ENCODE assay signal across 13 cellular contexts in the genomic region with DNA sequence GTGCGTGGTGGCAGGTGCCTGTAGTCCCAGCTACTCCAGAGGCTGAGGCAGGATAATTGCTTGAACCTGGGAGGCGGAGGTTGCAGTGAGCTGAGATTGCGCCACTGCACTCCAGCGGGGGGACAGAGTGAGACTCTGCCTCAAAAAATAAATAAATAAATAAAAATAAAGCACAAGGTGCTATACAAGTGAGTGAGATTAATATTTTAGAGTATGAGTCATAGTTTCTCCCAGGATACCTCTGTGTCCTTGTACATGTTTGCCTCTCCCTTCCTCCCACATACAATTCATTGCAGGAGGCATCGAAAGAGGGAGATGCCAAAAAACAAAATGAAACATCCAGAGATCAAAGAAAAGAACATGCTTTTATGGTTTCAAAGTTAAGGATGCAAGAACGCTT. TPM values are rescaled to one million over a fixed set of nuclear protein-coding genes. Genes with fewer than 3 reads are reported as not detected.
DNase-seq lines count a peak whose midpoint lies in the region; ATAC-seq, FAIRE-seq and TF ChIP-seq lines count a peak whose summit lies in the region.
"Not testable (repeated sequence)": the region's sequence is repeated elsewhere in the genome, so short reads cannot be mapped to it uniquely, and the experiment has no call there.
"Had no signal": no experiment of that assay in that cellular context is flagged by ENCODE, and none has a peak within 500 bp of the region (broad histone marks: within the 10 kb centered on the region; RNA-seq: fewer than 3 reads in every experiment).

No MANE protein-coding gene starts in this region.

- POLR2A ChIA-PET in A549 (lab: Yijun Ruan, JAX); HEK293 (lab: Yijun Ruan, JAX): not testable (repeated sequence)

- not testable (repeated sequence) for H3K4me1 ChIP-seq in A549; HEK293 (ENCODE audit: control insufficient read depth, insufficient read depth, low read length); mammary epithelial cell (ENCODE audit: insufficient read depth, low read length); foreskin keratinocyte

- not testable (repeated sequence) for H3K27ac ChIP-seq in A549; HEK293 (ENCODE audit: extremely low read depth, low read depth, low read length); mammary epithelial cell (ENCODE audit: insufficient read depth, low read depth, low read length); foreskin keratinocyte

- TF ChIP-seq CTCF in A549 (IDR thresholded peaks at IDR 0.05); HEK293 (tag by site-specific recombination; IDR thresholded peaks at IDR 0.05); mammary epithelial cell (conservative IDR thresholded peaks at IDR 0.05 in 1 of 2, IDR thresholded peaks at IDR 0.05 in 1 of 2; ENCODE audit: extremely low read depth in 1 of 2, insufficient read depth in 1 of 2, low read depth in 1 of 2, low read length in 2 of 2); epithelial cell of esophagus (IDR thresholded peaks at IDR 0.05; ENCODE audit: insufficient read depth, low read depth, low read length, missing control alignments); foreskin keratinocyte (conservative IDR thresholded peaks at IDR 0.05): not testable (repeated sequence)

- H2AFZ ChIP-seq in mammary epithelial cell (ENCODE audit: low read depth, low read length) = peak overlapping the region; percentile 33

- not testable (repeated sequence) for TF ChIP-seq EP300 in A549 (IDR thresholded peaks at IDR 0.05)

- not testable (repeated sequence) for ATAC-seq in A549
- peak; percentile 45 for ATAC-seq in foreskin keratinocyte

- not testable (repeated sequence) for H4K20me1 ChIP-seq in mammary epithelial cell (ENCODE audit: insufficient read depth, low read length)

- in situ Hi-C loops in mammary epithelial cell (cut with MboI; ENCODE audit: low sequenced_read_pairs in 2 of 2) = not testable (repeated sequence)

- H3K36me3 ChIP-seq in HEK293 (ENCODE audit: control insufficient read depth in 2 of 2, insufficient read depth in 1 of 2, low read length in 2 of 2); mammary epithelial cell (ENCODE audit: insufficient read depth, low read length): not testable (repeated sequence)

- H3K9ac ChIP-seq in mammary epithelial cell (ENCODE audit: insufficient read depth, low read length) = not testable (repeated sequence)

- H3K79me2 ChIP-seq in mammary epithelial cell (ENCODE audit: insufficient read depth, low read length) = peaks cover 18% of the 10 kb centered on the region

- H3K27me3 ChIP-seq in mammary epithelial cell (ENCODE audit: insufficient read depth, low read length); foreskin keratinocyte: not testable (repeated sequence)

- H3K4me3 ChIP-seq in A549; HEK293 (ENCODE audit: low read depth, low read length); mammary epithelial cell (replicated peaks in 1 of 3; ENCODE audit: insufficient read depth in 1 of 3, low read depth in 2 of 3, low read length in 3 of 3); epithelial cell of esophagus (ENCODE audit: low read length): not testable (repeated sequence)

- not testable (repeated sequence) for BruUV-seq in mammary epithelial cell (replicated peaks; lab: Mats Ljungman, UMichigan)

- dilution Hi-C loops in mammary epithelial cell (cut with HindIII; ENCODE audit: low sequenced_read_pairs) = not testable (repeated sequence)

- not testable (repeated sequence) for FAIRE-seq in A549 (lab: Jason Lieb, UNC)

- CTCF ChIA-PET in A549 (lab: Yijun Ruan, JAX); HEK293 (lab: Yijun Ruan, JAX); mammary epithelial cell (lab: Charles Lee; ENCODE audit: low non-redundant PET): not testable (repeated sequence)

- TF ChIP-seq POLR2A in A549 (IDR thresholded peaks at IDR 0.05; ENCODE audit: low read length) = not testable (repeated sequence)

- not testable (repeated sequence) for H3K9me3 ChIP-seq in A549; HEK293 (ENCODE audit: control insufficient read depth, insufficient read depth, low read depth, low read length); mammary epithelial cell (replicated peaks; ENCODE audit: insufficient read depth, low read length)

- H3K4me2 ChIP-seq in A549; mammary epithelial cell (ENCODE audit: insufficient read depth, low read depth, low read length): not testable (repeated sequence)

- not testable (repeated sequence) for TF ChIP-seq RAD21 in A549 (conservative IDR thresholded peaks at IDR 0.05 in 1 of 2, IDR thresholded peaks at IDR 0.05 in 1 of 2)

- intact Hi-C loops in mammary epithelial cell (cut with micrococcal nuclease) = not testable (repeated sequence)

- 81% methylated on average over 6 of the region's 6 CpGs for whole genome bisulfite sequencing in A549 (ENCODE audit: missing lambda C conversion rate)
- WGBS in mammary epithelial cell (ENCODE audit: low coverage, missing lambda C conversion rate) = 59% methylated on average over 5 of the region's 6 CpGs

- not testable (repeated sequence) for DNase-seq in A549 (ENCODE audit: low read depth in 1 of 2, low spot score in 1 of 2)
- DNase-seq in SW480 (ENCODE audit: low spot score) (peak; percentile 91), mammary epithelial cell (peak; percentile 19), epithelial cell of esophagus (ENCODE audit: low read depth) (peak; percentile 34), foreskin keratinocyte (peak in 1 of 2 donors; percentile 25), kidney tubule cell (ENCODE audit: low spot score) (peak; percentile 12)

TF ChIP-seq in A549, 52 proteins besides CTCF, POLR2A, EP300 and RAD21:
- TF ChIP-seq FOSL2 (IDR thresholded peaks at IDR 0.05) = not testable (repeated sequence)
- peak; percentile 25; the same call in 1 of the 2 replicates for TF ChIP-seq FOSL2 (CRISPR knock-in tag; IDR thresholded peaks at IDR 0.05)

TF ChIP-seq in HEK293, 187 proteins besides CTCF, POLR2A, EP300 and RAD21:
- TF ChIP-seq ZNF394 (tag by site-specific recombination; IDR thresholded peaks at IDR 0.05; ENCODE audit: borderline replicate concordance) = peak; percentile 39; the same call in 1 of the 2 replicates
- 0 out of 2 replicates have a peak, but pooled peaks have one; percentile 10 for TF ChIP-seq GLIS1 (tag by site-specific recombination; IDR thresholded peaks at IDR 0.05)
TF ChIP-seq in HEK293: peak in this region for 2; not testable (repeated sequence) for 185.

RNA-seq across cellular contexts. Expression of gene OCM2, which starts 14.7 kb away (rescaled TPM):
- not detected in 2 replicates for polyA plus RNA-seq in A549 (2011; rRNA removed)
- polyA plus RNA-seq in A549 (2012; cell fraction: cytosol; rRNA removed) = not detected in 2 replicates
- polyA plus RNA-seq in A549 (2012; cell fraction: nucleus; rRNA removed) = not detected in 2 replicates
- polyA plus RNA-seq in A549 (2017; fragmentation: RNase III; extraction: RNeasy Plus Mini Kit Qiagen cat#74134 plus additional on column Dnase treatment) = not detected in 3 replicates
- polyA minus RNA-seq in A549 (2011; rRNA and poly(A)+ RNA removed) = not detected in 2 replicates
- total RNA-seq in mammary epithelial cell = not detected
- polyA plus RNA-seq in mammary epithelial cell = not detected
- polyA minus RNA-seq in mammary epithelial cell = not detected
- total RNA-seq in foreskin keratinocyte = not detected in 2 replicates
- polyA plus RNA-seq in foreskin keratinocyte = not detected in 2 replicates
- total RNA-seq: A673; CD4-positive, alpha-beta memory T cell; CD4-positive, CD25-positive, alpha-beta regulatory T cell; CD8-positive, alpha-beta memory T cell had no signal
- polyA plus RNA-seq: AG04450; CD14-positive monocyte; CD4-positive, alpha-beta memory T cell; CD4-positive, CD25-positive, alpha-beta regulatory T cell; CD8-positive, alpha-beta memory T cell had no signal
